ENCODE assay signal across 35 cellular contexts in genomic region chr20:57218489-57218888, GRCh38. TPM values are rescaled to one million over a fixed set of nuclear protein-coding genes. Genes with fewer than 3 reads are reported as not detected.
"Had no signal": no experiment of that assay in that cellular context is flagged by ENCODE, and none has a peak within 500 bp of the region (broad histone marks: within the 10 kb centered on the region; RNA-seq: fewer than 3 reads in every experiment).

No MANE protein-coding gene starts in this region.

- FAIRE-seq: astrocyte had no signal

- H3K27me3 ChIP-seq: adrenal gland, ascending aorta, body of pancreas, breast epithelium, cardiac muscle cell had no signal

- H3K36me3 ChIP-seq: adrenal gland, ascending aorta, brain microvascular endothelial cell, breast epithelium had no signal

- H3K27ac ChIP-seq: adrenal gland, ascending aorta, body of pancreas, brain microvascular endothelial cell, breast epithelium, cardiac muscle cell had no signal

- H3K4me3 ChIP-seq: adrenal gland, ascending aorta, body of pancreas, breast epithelium, cardiac muscle cell had no signal

- H3K9me3 ChIP-seq: adrenal gland, ascending aorta, body of pancreas, breast epithelium had no signal

- DNase-seq: activated effector memory CD4-positive, alpha-beta T cell treated with anti-CD3 and anti-CD28 coated beads, Interleukin-2, amount 50 U/mL, for 16 hours; activated effector memory CD4-positive, alpha-beta T cell treated with Interleukin-2 at 50 U/mL for 16 hours; activated gamma-delta T cell; activated gamma-delta T cell treated with Interleukin-2 at 50 U/mL for 16 hours; activated naive CD4-positive, alpha-beta T cell; activated naive CD4-positive, alpha-beta T cell treated with anti-CD3 and anti-CD28 coated beads for 36 hours; activated naive CD4-positive, alpha-beta T cell treated with anti-CD3 and anti-CD28 coated beads, Interleukin-2, amount 10 ng/mL, durations not matched to agents 7 days and 5 days; activated naive CD4-positive, alpha-beta T cell treated with anti-CD3 and anti-CD28 coated beads, Interleukin-2, amount 50 U/mL, for 16 hours; activated naive CD4-positive, alpha-beta T cell treated with Interleukin-2 at 50 U/mL for 16 hours; activated naive CD8-positive, alpha-beta T cell treated with anti-CD3 and anti-CD28 coated beads for 36 hours; activated naive CD8-positive, alpha-beta T cell treated with anti-CD3 and anti-CD28 coated beads, Interleukin-2, amount 10 ng/mL, durations not matched to agents 7 days and 5 days; activated naive CD8-positive, alpha-beta T cell treated with anti-CD3 and anti-CD28 coated beads, Interleukin-2, amount 50 U/mL, for 24 hours; activated T-cell treated with anti-CD3 and anti-CD28 coated beads, Interleukin-2, amount 50 U/mL, for 1 hour; activated T-cell treated with anti-CD3 and anti-CD28 coated beads, Interleukin-2, amount 50 U/mL, for 24 hours; activated T-cell treated with anti-CD3 and anti-CD28 coated beads, Interleukin-2, amount 50 U/mL, for 4 hours; activated T-cell treated with anti-CD3 and anti-CD28 coated beads, Interleukin-2, amount 50 U/mL, for 48 hours; activated T-cell treated with anti-CD3 and anti-CD28 coated beads, Interleukin-2, amount 50 U/mL, for 72 hours; adrenal gland; amniotic stem cell; amygdala; anterior cingulate cortex; aorta; body of pancreas; brain microvascular endothelial cell; caudate nucleus; central memory CD4-positive, alpha-beta T cell; cerebellar nuclear complex had no signal

- ATAC-seq: activated naive CD4-positive, alpha-beta T cell treated with anti-CD3 and anti-CD28 coated beads, Interleukin-2, amount 50 U/mL, for 72 hours; activated naive CD8-positive, alpha-beta T cell treated with anti-CD3 and anti-CD28 coated beads, Interleukin-2, amount 50 U/mL, for 24 hours; activated T-cell treated with anti-CD3 and anti-CD28 coated beads, Interleukin-2, amount 50 U/mL, for 4 hours; activated T-cell treated with anti-CD3 and anti-CD28 coated beads, Interleukin-2, amount 50 U/mL, for 72 hours; activated T-helper 17 cell treated with anti-CD3 and anti-CD28 coated beads, Interleukin-2, amount 50 U/mL, for 72 hours; body of pancreas had no signal

- H3K4me1 ChIP-seq: adrenal gland, ascending aorta, body of pancreas, breast epithelium had no signal

RNA-seq across cellular contexts. Expression of gene BMP7, which starts 48.0 kb away (rescaled TPM):
- total RNA-seq: activated naive CD4-positive, alpha-beta T cell treated with anti-CD3 and anti-CD28 coated beads for 36 hours; activated naive CD4-positive, alpha-beta T cell treated with anti-CD3 and anti-CD28 coated beads, Interleukin-2, amount 50 U/mL, for 72 hours; activated naive CD8-positive, alpha-beta T cell treated with anti-CD3 and anti-CD28 coated beads for 36 hours; activated naive CD8-positive, alpha-beta T cell treated with anti-CD3 and anti-CD28 coated beads, Interleukin-2, amount 10 ng/mL, durations not matched to agents 7 days and 5 days; activated T-helper 17 cell treated with anti-CD3 and anti-CD28 coated beads, Interleukin-2, amount 50 U/mL, for 72 hours; activated T-helper 2 cell treated with anti-CD3 and anti-CD28 coated beads, Interferon-gamma antibody, Interleukin-2, Interleukin-4, amounts not matched to agents 10 μg/mL and 5 μg/mL and 100 μg/mL, durations not matched to agents 14 hours and 24 hours and 36 hours; ascending aorta; chondrocyte had no signal
- polyA plus RNA-seq: aorta had no signal
